Comparison of ENCODE assay signal across 8 cellular contexts in the genomic region with DNA sequence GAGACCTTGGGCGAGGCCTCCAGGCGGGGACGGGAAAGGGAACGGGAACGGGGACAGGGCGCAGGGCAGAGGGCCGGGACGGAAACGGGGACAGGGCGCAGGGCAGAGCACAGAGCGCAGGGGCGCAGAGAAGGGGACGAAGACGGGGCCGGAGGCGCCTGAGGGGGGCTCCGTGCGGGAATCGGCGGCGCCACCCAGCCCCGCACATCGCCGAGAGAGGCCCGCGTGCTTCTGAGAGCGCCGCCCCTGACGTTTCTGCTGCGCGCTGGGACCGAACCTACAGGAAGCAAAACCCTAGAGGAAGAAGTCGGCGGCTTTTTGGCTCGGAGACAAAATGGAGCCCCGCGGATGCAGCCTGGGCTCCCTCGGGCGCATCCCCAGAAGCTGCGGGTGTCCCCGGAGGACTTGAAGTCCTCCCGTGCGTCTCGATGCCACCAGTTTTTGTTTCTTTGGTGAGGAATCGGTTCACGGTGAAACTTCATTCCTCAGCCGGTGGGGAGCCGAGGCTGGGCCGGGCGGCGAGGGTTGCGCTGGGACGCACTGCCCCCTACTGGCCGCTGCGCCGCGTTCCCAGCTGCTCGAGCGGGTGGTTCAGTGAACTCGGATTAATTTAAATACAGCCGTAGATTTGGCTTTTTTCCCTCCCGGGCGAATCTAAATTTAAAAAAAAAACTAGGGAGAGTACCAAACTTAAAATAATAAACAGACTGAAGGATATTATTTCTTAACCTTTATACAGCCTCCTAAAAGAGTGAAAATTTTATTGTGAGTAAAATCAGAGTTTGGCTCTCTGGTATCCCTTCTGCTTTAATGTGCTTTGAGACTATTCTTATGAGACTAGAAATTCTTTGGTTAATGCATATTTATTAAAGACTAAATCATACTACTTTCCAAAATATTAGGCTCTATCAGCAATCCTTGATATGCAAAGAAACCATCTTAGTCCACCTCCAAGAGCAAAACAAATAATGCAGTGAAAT.
DNase-seq lines count a peak whose midpoint lies in the region; ATAC-seq, FAIRE-seq and TF ChIP-seq lines count a peak whose summit lies in the region.

No MANE protein-coding gene starts in this region.

- H3K9me3 ChIP-seq in right lobe of liver: no peaks in the 10 kb centered on the region

- FAIRE-seq in GM12891 (lab: Jason Lieb, UNC): no peak

- intact Hi-C loops in dorsolateral prefrontal cortex (cut with DNase I) (loop anchor here (1.0 to 10.0 kb wide), 6 partner anchors 197 to 385 kb away; partner anchors contain the start of gene ARGLU1 (in 1 of the 2)), right lobe of liver (cut with DNase I) (loop anchor here in 1 of 2 donors (10.0 kb wide), 1 partner anchor 207 kb away; no protein-coding TSS in a partner anchor)

- TF ChIP-seq POLR2A in GM12891 (IDR thresholded peaks at IDR 0.05; ENCODE audit: low read depth, low read length): no peak
- peak; percentile 37 for TF ChIP-seq POLR2A in right lobe of liver (IDR thresholded peaks at IDR 0.05)

- WGBS in right lobe of liver (ENCODE audit: insufficient coverage, low coverage, low lambda C conversion rate, missing lambda C conversion rate): 0% methylated on average over 30 of the region's 63 CpGs

- no peaks in the 10 kb centered on the region for H3K4me1 ChIP-seq in right lobe of liver

- ATAC-seq in HG02884 (IDR thresholded peaks at IDR 0.05; ENCODE audit: unreplicated experiment) (peak; percentile 88), right lobe of liver (peak; percentile 91 to 96 (median 94))

- peak overlapping the region; percentile 58 to 97 (median 88) for H3K27ac ChIP-seq in dorsolateral prefrontal cortex
- peak overlapping the region; percentile 63 to 85 (median 79) for H3K27ac ChIP-seq in right lobe of liver

- H3K4me3 ChIP-seq in dorsolateral prefrontal cortex (peak overlapping the region; percentile 41 to 91 (median 74)), right lobe of liver (peak overlapping the region; percentile 54 to 70 (median 56))

- TF ChIP-seq CTCF in dorsolateral prefrontal cortex (IDR thresholded peaks at IDR 0.05 in 54 of 56, conservative IDR thresholded peaks at IDR 0.05 in 2 of 56; ENCODE audit: low read depth in 1 of 56, partially characterized antibody in 56 of 56) (peak; percentile 85 to 99 (median 95)), right lobe of liver (IDR thresholded peaks at IDR 0.05) (peak; percentile 88 to 99 (median 98))

- no peaks in the 10 kb centered on the region for H3K27me3 ChIP-seq in dorsolateral prefrontal cortex
- no peaks in the 10 kb centered on the region for H3K27me3 ChIP-seq in right lobe of liver

- DNase-seq in A172 (ENCODE audit: low spot score) (peak; percentile 47), GM12891 (ENCODE audit: insufficient read length, low spot score) (peak; percentile 74), NCI-H1930 (lab: John Stamatoyannopoulos, UW) (peak; percentile 75 to 86), dorsolateral prefrontal cortex (peak; percentile 42 to 89 (median 73)), right lobe of liver (peak; percentile 75 to 84 (median 81))
- peak; percentile 46 for DNase-seq in activated CD4-positive, alpha-beta T cell treated with anti-CD3 and anti-CD28 coated beads, Interleukin-2, amount 50 U/mL, for 4 hours
- peak; percentile 69 to 75 for DNase-seq in stimulated activated CD4-positive, alpha-beta T cell treated with anti-CD3 and anti-CD28 coated beads, Interleukin-2, amount 100 ng/mL, for 48 hours

- H3K36me3 ChIP-seq in right lobe of liver: no peaks in the 10 kb centered on the region

TF ChIP-seq in GM12891, 5 proteins besides CTCF, POLR2A, EP300 and RAD21:
- no peak for TF ChIP-seq PAX5 (IDR thresholded peaks at IDR 0.05; ENCODE audit: insufficient read depth, low read length, severe bottlenecking)
- TF ChIP-seq TAF1 (IDR thresholded peaks at IDR 0.05; ENCODE audit: low read depth, low read length): no peak; the same call in 1 of the 2 replicates
- TF ChIP-seq SPI1 (IDR thresholded peaks at IDR 0.05; ENCODE audit: low read depth, low read length): no peak
- no peak for TF ChIP-seq POU2F2 (IDR thresholded peaks at IDR 0.05; ENCODE audit: low read depth, low read length)
- TF ChIP-seq POLR2AphosphoS5 (IDR thresholded peaks at IDR 0.05; ENCODE audit: low read depth, low read length): no peak

Comparison
In these comparisons a context has a peak if more than half of its experiments do, and no peak if none do; other contexts are left out.
1. Peak in every context shown above with its lines: DNase-seq, ATAC-seq, H3K4me3 ChIP-seq and H3K27ac ChIP-seq.